Comparison of ENCODE assay signal across 1 cellular context in the genomic region with DNA sequence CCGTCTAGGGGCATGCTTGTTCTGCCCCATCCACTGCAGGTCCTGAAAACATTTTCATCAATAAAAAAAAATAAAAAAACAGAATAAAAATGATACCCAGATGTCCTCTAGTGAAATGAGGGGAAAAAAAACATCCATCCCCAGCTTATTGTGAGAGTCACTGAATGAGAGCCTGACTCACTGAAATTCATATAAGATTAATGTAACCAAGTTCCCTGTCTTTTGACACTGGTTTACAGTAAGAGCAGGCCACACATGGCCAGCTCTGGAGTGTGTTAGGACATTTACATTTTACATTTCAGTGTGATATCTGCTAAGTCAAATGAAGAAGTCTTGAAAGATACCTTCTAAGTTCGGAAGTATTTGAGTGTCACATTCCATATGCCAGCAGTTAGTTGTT.
TF ChIP-seq lines count a peak whose summit lies in the region.

No MANE protein-coding gene starts in this region.

TF ChIP-seq in IMR-90, 13 proteins besides CTCF, POLR2A, EP300 and RAD21:
- TF ChIP-seq BHLHE40 (IDR thresholded peaks at IDR 0.05; ENCODE audit: low read depth, low read length): no peak
- TF ChIP-seq CHD1 (IDR thresholded peaks at IDR 0.05; ENCODE audit: low read depth, low read length): no peak
- TF ChIP-seq FOS (IDR thresholded peaks at IDR 0.05; ENCODE audit: low read depth, low read length): no peak
- no peak for TF ChIP-seq CEBPB (IDR thresholded peaks at IDR 0.05; ENCODE audit: low read depth, low read length)
- no peak for TF ChIP-seq SMC3 (IDR thresholded peaks at IDR 0.05; ENCODE audit: low read depth, low read length)
- TF ChIP-seq RFX5 (IDR thresholded peaks at IDR 0.05; ENCODE audit: low read depth, low read length): no peak
- TF ChIP-seq NFE2L2 (IDR thresholded peaks at IDR 0.05; ENCODE audit: low read depth, low read length): no peak
- TF ChIP-seq RCOR1 (IDR thresholded peaks at IDR 0.05; ENCODE audit: insufficient replicate concordance, low read length): no peak
- TF ChIP-seq, protein P1, sequence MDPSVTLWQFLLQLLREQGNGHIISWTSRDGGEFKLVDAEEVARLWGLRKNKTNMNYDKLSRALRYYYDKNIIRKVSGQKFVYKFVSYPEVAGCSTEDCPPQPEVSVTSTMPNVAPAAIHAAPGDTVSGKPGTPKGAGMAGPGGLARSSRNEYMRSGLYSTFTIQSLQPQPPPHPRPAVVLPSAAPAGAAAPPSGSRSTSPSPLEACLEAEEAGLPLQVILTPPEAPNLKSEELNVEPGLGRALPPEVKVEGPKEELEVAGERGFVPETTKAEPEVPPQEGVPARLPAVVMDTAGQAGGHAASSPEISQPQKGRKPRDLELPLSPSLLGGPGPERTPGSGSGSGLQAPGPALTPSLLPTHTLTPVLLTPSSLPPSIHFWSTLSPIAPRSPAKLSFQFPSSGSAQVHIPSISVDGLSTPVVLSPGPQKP (IDR thresholded peaks at IDR 0.05; ENCODE audit: borderline replicate concordance, low read depth, low read length): no peak
- no peak for TF ChIP-seq MAFK (IDR thresholded peaks at IDR 0.05; ENCODE audit: low read depth, low read length)
- TF ChIP-seq, protein P2, sequence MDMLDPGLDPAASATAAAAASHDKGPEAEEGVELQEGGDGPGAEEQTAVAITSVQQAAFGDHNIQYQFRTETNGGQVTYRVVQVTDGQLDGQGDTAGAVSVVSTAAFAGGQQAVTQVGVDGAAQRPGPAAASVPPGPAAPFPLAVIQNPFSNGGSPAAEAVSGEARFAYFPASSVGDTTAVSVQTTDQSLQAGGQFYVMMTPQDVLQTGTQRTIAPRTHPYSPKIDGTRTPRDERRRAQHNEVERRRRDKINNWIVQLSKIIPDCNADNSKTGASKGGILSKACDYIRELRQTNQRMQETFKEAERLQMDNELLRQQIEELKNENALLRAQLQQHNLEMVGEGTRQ (IDR thresholded peaks at IDR 0.05; ENCODE audit: low read depth, low read length): no peak
- no peak for TF ChIP-seq MXI1 (IDR thresholded peaks at IDR 0.05; ENCODE audit: borderline replicate concordance, low read depth, low read length)
- TF ChIP-seq MAZ (IDR thresholded peaks at IDR 0.05; ENCODE audit: borderline replicate concordance, low read depth, low read length): no peak
